In genomic region chr6:3849681-3850450, GRCh38 we compare ENCODE assay signal across 8 cellular contexts. TPM values are rescaled to one million over a fixed set of nuclear protein-coding genes. Genes with fewer than 3 reads are reported as not detected.
DNase-seq lines count a peak whose midpoint lies in the region; ATAC-seq, FAIRE-seq and TF ChIP-seq lines count a peak whose summit lies in the region.

No MANE protein-coding gene starts in this region.

- H3K9me3 ChIP-seq in mammary epithelial cell (replicated peaks; ENCODE audit: insufficient read depth, low read length) (no peaks in the 10 kb centered on the region), HepG2 (ENCODE audit: low read length) (no peaks in the 10 kb centered on the region), tibial artery (no peaks in the 10 kb centered on the region)

- H3K4me2 ChIP-seq in mammary epithelial cell (ENCODE audit: insufficient read depth, low read depth, low read length) = peak overlapping the region; percentile 83
- H3K4me2 ChIP-seq in HepG2 (ENCODE audit: low read depth, low read length) = no peak overlapping the region

- WGBS in mammary epithelial cell (ENCODE audit: low coverage, missing lambda C conversion rate) = 69% methylated on average over 38 of the region's 73 CpGs
- WGBS in HepG2 (ENCODE audit: low lambda C conversion rate) = 94% methylated on average over 73 of the region's 73 CpGs

- ATAC-seq in HepG2 = no peak
- ATAC-seq in HG03108 (IDR thresholded peaks at IDR 0.05; ENCODE audit: unreplicated experiment) = no peak

- peak overlapping the region; percentile 88 for H2AFZ ChIP-seq in mammary epithelial cell (ENCODE audit: low read depth, low read length)
- H2AFZ ChIP-seq in HepG2 (ENCODE audit: low read length) = no peak overlapping the region

- CTCF ChIA-PET in mammary epithelial cell (lab: Charles Lee; ENCODE audit: low non-redundant PET) = interaction anchor here (1.0 kb wide), 1 partner anchor 106 kb away, joined by 10 read pairs; no protein-coding TSS in a partner anchor
- CTCF ChIA-PET in HepG2 (lab: Yijun Ruan, JAX; ENCODE audit: low intra/inter-chr PET ratio, low total read pairs) = interaction anchor here (1.2 to 3.1 kb wide), 6 partner anchors 36 to 141 kb away, joined by 4 to 39 read pairs (median 11); no protein-coding TSS in a partner anchor

- H4K20me1 ChIP-seq in mammary epithelial cell (ENCODE audit: insufficient read depth, low read length) (no peaks in the 10 kb centered on the region), HepG2 (ENCODE audit: insufficient read depth, low read length) (no peaks in the 10 kb centered on the region)

- no peaks in the 10 kb centered on the region for H3K36me3 ChIP-seq in mammary epithelial cell (ENCODE audit: insufficient read depth, low read length)
- H3K36me3 ChIP-seq in HepG2 (replicated peaks in 1 of 2; ENCODE audit: control insufficient read depth in 1 of 2, insufficient read depth in 2 of 2, low read length in 2 of 2) = no peaks in the 10 kb centered on the region
- peaks cover 0 to 4% (median 0%) of the 10 kb centered on the region in 3 donors for H3K36me3 ChIP-seq in tibial artery

- TF ChIP-seq CTCF in mammary epithelial cell (conservative IDR thresholded peaks at IDR 0.05 in 1 of 2, IDR thresholded peaks at IDR 0.05 in 1 of 2; ENCODE audit: extremely low read depth in 1 of 2, insufficient read depth in 1 of 2, low read depth in 1 of 2, low read length in 2 of 2) = no peak
- TF ChIP-seq CTCF in HepG2 (CRISPR knock-in tag; IDR thresholded peaks at IDR 0.05) = no peak
- no peak for TF ChIP-seq CTCF in tibial artery (IDR thresholded peaks at IDR 0.05)

- peaks cover 8% of the 10 kb centered on the region for H3K4me1 ChIP-seq in mammary epithelial cell (ENCODE audit: insufficient read depth, low read length)
- peaks cover 43% of the 10 kb centered on the region for H3K4me1 ChIP-seq in HepG2 (ENCODE audit: insufficient read depth, low read length)
- H3K4me1 ChIP-seq in tibial artery = peaks cover 0 to 38% (median 10%) of the 10 kb centered on the region in 4 donors

- intact Hi-C loops in mammary epithelial cell (cut with micrococcal nuclease) (loop anchor here (1.0 to 5.0 kb wide), 8 partner anchors 24 to 573 kb away; no protein-coding TSS in a partner anchor), HepG2 (cut with micrococcal nuclease; ENCODE audit: unreplicated experiment) (no loop called here), tibial artery (cut with DNase I; ENCODE audit: low total_unique reads) (loop anchor here (5.0 to 10.0 kb wide), 2 partner anchors 103 to 145 kb away; no protein-coding TSS in a partner anchor)

- TF ChIP-seq RAD21 in HepG2 (CRISPR knock-in tag; IDR thresholded peaks at IDR 0.05) = no peak

- H3K4me3 ChIP-seq in mammary epithelial cell (replicated peaks in 1 of 3; ENCODE audit: insufficient read depth in 1 of 3, low read depth in 2 of 3, low read length in 3 of 3) = peak overlapping the region; percentile 44 to 62 (median 59)
- no peak overlapping the region for H3K4me3 ChIP-seq in HepG2 (replicated peaks in 1 of 3; ENCODE audit: insufficient read depth in 1 of 3, low read depth in 2 of 3, low read length in 3 of 3)
- peak overlapping the region; percentile 53 to 55 for H3K4me3 ChIP-seq in tibial artery

- POLR2A ChIA-PET in HepG2 (lab: Yijun Ruan, JAX) = interaction anchor here (1.0 to 1.3 kb wide), 2 partner anchors 9 to 83 kb away, joined by 3 to 4 read pairs; no protein-coding TSS in a partner anchor

- H3K27me3 ChIP-seq in mammary epithelial cell (ENCODE audit: insufficient read depth, low read length) (no peaks in the 10 kb centered on the region), HepG2 (ENCODE audit: control insufficient read depth in 1 of 2, insufficient read depth in 2 of 2, low read length in 2 of 2) (no peaks in the 10 kb centered on the region), tibial artery (no peaks in the 10 kb centered on the region)

- no peak for FAIRE-seq in HepG2 (lab: Jason Lieb, UNC)

- BruUV-seq in mammary epithelial cell (replicated peaks; lab: Mats Ljungman, UMichigan) (no TSS peak), HepG2 (replicated peaks; lab: Mats Ljungman, UMichigan) (no TSS peak)

- dilution Hi-C loops in mammary epithelial cell (cut with HindIII; ENCODE audit: low sequenced_read_pairs) = no loop called here

- TF ChIP-seq EP300 in HepG2 (IDR thresholded peaks at IDR 0.05; ENCODE audit: low read depth in 2 of 2, low read length in 2 of 2) = no peak
- TF ChIP-seq EP300 in HepG2 (CRISPR knock-in tag; IDR thresholded peaks at IDR 0.05; ENCODE audit: borderline replicate concordance) = no peak

- no peak overlapping the region for H3K27ac ChIP-seq in mammary epithelial cell (ENCODE audit: insufficient read depth, low read depth, low read length)
- H3K27ac ChIP-seq in HepG2 (ENCODE audit: extremely low read length, insufficient read depth, low read length) = no peak overlapping the region
- H3K27ac ChIP-seq in tibial artery = peak overlapping the region; percentile 75

- in situ Hi-C loops in mammary epithelial cell (cut with MboI; ENCODE audit: low sequenced_read_pairs in 2 of 2) (no loop called here), HepG2 (cut with HindIII; ENCODE audit: extremely low pct_ligation_motif_present, low pct_unique_long_range_greater_than_20kb) (no loop called here)

- H3K9ac ChIP-seq in mammary epithelial cell (ENCODE audit: insufficient read depth, low read length) (no peak overlapping the region), HepG2 (ENCODE audit: insufficient read depth, low read depth, low read length) (no peak overlapping the region)

- H3K79me2 ChIP-seq in mammary epithelial cell (ENCODE audit: insufficient read depth, low read length) = no peaks in the 10 kb centered on the region
- H3K79me2 ChIP-seq in HepG2 (ENCODE audit: insufficient read depth, low read length) = no peaks in the 10 kb centered on the region

- no peak for TF ChIP-seq POLR2A in HepG2 (IDR thresholded peaks at IDR 0.05; ENCODE audit: insufficient read depth in 1 of 2, low read depth in 2 of 2, low read length in 2 of 2)

- DNase-seq in stimulated activated CD4-positive, alpha-beta T cell treated with anti-CD3 and anti-CD28 coated beads, Interleukin-2, amount 100 ng/mL, for 4 hours (ENCODE audit: low read depth) = peak; percentile 10
- no peak for DNase-seq in stimulated activated CD4-positive, alpha-beta T cell treated with anti-CD3 and anti-CD28 coated beads, Interleukin-4, amount 100 ng/mL, for 1 hour
- DNase-seq in mammary epithelial cell (no peak), HepG2 (ENCODE audit: low spot score) (no peak), tibial artery (no peak), NOMO-1 treated with DMSO at 0.1 percent for 48 hours (lab: John Stamatoyannopoulos, UW; ENCODE audit: unreplicated experiment) (no peak)
- no peak for DNase-seq in NK-92 treated with Interleukin-12 subunit alpha and Interleukin-12 subunit beta, amount 100 ng/mL, for 24 hours (lab: John Stamatoyannopoulos, UW)

TF ChIP-seq in HepG2, 621 proteins besides CTCF, POLR2A, EP300 and RAD21 (continues in another document):
- no peak for TF ChIP-seq AGO1 (IDR thresholded peaks at IDR 0.05; ENCODE audit: low read depth, low read length, poor library complexity, severe bottlenecking)
- TF ChIP-seq CEBPG (CRISPR knock-in tag; IDR thresholded peaks at IDR 0.05) = no peak
- TF ChIP-seq JUNB (CRISPR knock-in tag; IDR thresholded peaks at IDR 0.05; ENCODE audit: borderline replicate concordance) = no peak
- TF ChIP-seq ZNF460 (CRISPR knock-in tag; IDR thresholded peaks at IDR 0.05; ENCODE audit: borderline replicate concordance) = no peak
- peak; percentile 72; the same call in 1 of the 2 replicates for TF ChIP-seq ZBTB33 (CRISPR knock-in tag; IDR thresholded peaks at IDR 0.05)
- no peak for TF ChIP-seq SRY (CRISPR knock-in tag; IDR thresholded peaks at IDR 0.05)

RNA-seq across cellular contexts. Expression of gene FAM50B, which starts 0.7 kb away (rescaled TPM):
- total RNA-seq in mammary epithelial cell (1 to 10 TPM; 4.4 to 7.3 TPM), HepG2 (2016; rRNA removed; fragmentation: Illumina TruSeq; extraction: Trizol) (not detected in 2 replicates)
- polyA plus RNA-seq in mammary epithelial cell (6.6 TPM), HepG2 (2011; rRNA removed) (0.05 TPM in 1 of 2 replicates, not detected in the other)
- 0.52 TPM for polyA minus RNA-seq in mammary epithelial cell
- total RNA-seq in HepG2 (2016; cell fraction: cytosol; rRNA removed; fragmentation: Illumina TruSeq; extraction: Trizol; ENCODE audit: low read depth) = not detected in 2 replicates
- not detected in 2 replicates for total RNA-seq in HepG2 (2016; cell fraction: insoluble cytoplasmic fraction; rRNA removed; fragmentation: Illumina TruSeq; extraction: Trizol)
- not detected in 2 replicates for total RNA-seq in HepG2 (2016; cell fraction: membrane; rRNA removed; fragmentation: Illumina TruSeq; extraction: Trizol)
- total RNA-seq in HepG2 (2016; cell fraction: nucleus; rRNA removed; fragmentation: Illumina TruSeq; extraction: Trizol) = not detected in 2 replicates
- not detected in 2 replicates for polyA plus RNA-seq in HepG2 (2011; cell fraction: cytosol; rRNA removed)
- polyA plus RNA-seq in HepG2 (2011; cell fraction: nucleus; rRNA removed) = 0.07 TPM in 1 of 2 replicates, not detected in the other
- not detected in 2 replicates for polyA plus RNA-seq in HepG2 (2012)
- not detected in 2 replicates for polyA plus RNA-seq in HepG2 (2016; cell fraction: cytosol; fragmentation: Illumina TruSeq; extraction: Trizol; ENCODE audit: low read depth)
- polyA plus RNA-seq in HepG2 (2016; cell fraction: insoluble cytoplasmic fraction; fragmentation: Illumina TruSeq; extraction: Trizol; ENCODE audit: low read depth) = not detected in 2 replicates
- not detected in 2 replicates for polyA plus RNA-seq in HepG2 (2016; cell fraction: membrane; fragmentation: Illumina TruSeq; extraction: Trizol; ENCODE audit: low read depth)
- polyA plus RNA-seq in HepG2 (2016; cell fraction: nucleus; fragmentation: Illumina TruSeq; extraction: Trizol; ENCODE audit: insufficient read depth, low read depth) = not detected in 2 replicates
- 2.4 TPM in 1 of 2 replicates, not detected in the other for polyA minus RNA-seq in HepG2 (2011; rRNA and poly(A)+ RNA removed; ENCODE audit: low replicate concordance)
- not detected in 2 replicates for polyA minus RNA-seq in HepG2 (2011; cell fraction: cytosol; rRNA and poly(A)+ RNA removed)
- not detected in 2 replicates for polyA minus RNA-seq in HepG2 (2011; cell fraction: nucleus; rRNA and poly(A)+ RNA removed)

Comparison
In these comparisons a context has a peak if more than half of its experiments do, and no peak if none do; other contexts are left out.
1. H3K27ac ChIP-seq: peak in tibial artery (2 of 2); none in mammary epithelial cell (single experiment) and HepG2 (single experiment).
2. H3K4me3 ChIP-seq: peak in mammary epithelial cell (3 of 3) and tibial artery (2 of 2); none in HepG2 (0 of 3).